8 cellular contexts compared by ENCODE assay signal in the genomic region with DNA sequence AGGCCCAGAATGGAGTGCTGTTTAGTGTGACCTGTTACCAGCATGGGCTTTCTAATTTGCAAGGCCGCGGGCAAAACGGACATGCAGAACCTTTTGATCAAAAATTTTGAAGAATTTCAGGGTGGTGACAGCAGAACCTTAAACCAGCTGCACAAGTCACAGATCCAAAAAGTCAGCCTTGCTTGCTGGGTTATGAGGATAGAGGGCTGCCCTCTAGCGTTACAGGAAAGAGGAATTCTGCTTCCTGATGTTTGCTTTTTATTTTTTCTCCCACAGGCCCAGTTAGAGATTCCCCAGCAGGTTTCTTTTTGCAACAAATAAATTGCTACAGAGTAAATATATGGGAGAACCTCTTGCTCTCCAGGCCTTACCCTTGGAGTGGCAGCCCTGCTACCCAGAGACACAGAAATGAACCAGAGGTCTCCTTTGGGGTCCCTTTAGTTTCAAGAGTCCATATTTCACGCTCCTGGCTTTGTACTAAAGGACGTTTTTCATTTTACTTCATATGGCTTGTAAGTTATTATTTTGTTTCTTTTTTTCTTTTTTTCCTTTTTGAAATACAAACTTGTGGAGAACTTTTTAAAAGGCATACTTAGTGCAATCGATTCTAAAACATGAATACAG. TPM values are rescaled to one million over a fixed set of nuclear protein-coding genes. Genes with fewer than 3 reads are reported as not detected.
DNase-seq lines count a peak whose midpoint lies in the region; ATAC-seq and TF ChIP-seq lines count a peak whose summit lies in the region.

No MANE protein-coding gene starts in this region.

- peak; percentile 86 for TF ChIP-seq CTCF in WERI-Rb-1 (IDR thresholded peaks at IDR 0.05; ENCODE audit: low read depth, low read length)
- TF ChIP-seq CTCF in activated CD8-positive, alpha-beta T cell treated with anti-CD3 and anti-CD28 coated beads for 36 hours (IDR thresholded peaks at IDR 0.05), result no peak

- no peaks in the 10 kb centered on the region for H3K9me3 ChIP-seq in WERI-Rb-1 (ENCODE audit: severe bottlenecking)

- H3K4me3 ChIP-seq in WERI-Rb-1 (ENCODE audit: low read depth, low read length), result peak overlapping the region; percentile 38

- CTCF ChIA-PET in activated CD8-positive, alpha-beta T cell treated with anti-CD3 and anti-CD28 coated beads for 36 hours (lab: Charles Lee), result no interaction called here

- intact Hi-C loops in activated CD8-positive, alpha-beta T cell treated with anti-CD3 and anti-CD28 coated beads for 36 hours (cut with micrococcal nuclease), result no loop called here

- H3K27ac Mint-ChIP-seq in activated CD8-positive, alpha-beta T cell treated with anti-CD3 and anti-CD28 coated beads for 36 hours, result no peak overlapping the region

- H3K27me3 Mint-ChIP-seq in activated CD8-positive, alpha-beta T cell treated with anti-CD3 and anti-CD28 coated beads for 36 hours, result peaks cover 25% of the 10 kb centered on the region

- no peaks in the 10 kb centered on the region for H3K9me3 Mint-ChIP-seq in activated CD8-positive, alpha-beta T cell treated with anti-CD3 and anti-CD28 coated beads for 36 hours

- POLR2A ChIA-PET in activated CD8-positive, alpha-beta T cell treated with anti-CD3 and anti-CD28 coated beads for 36 hours (lab: Charles Lee), result no interaction called here

- DNase-seq in D341Med (ENCODE audit: low spot score) (peak; percentile 45), LoVo (ENCODE audit: low spot score) (peak; percentile 37), WERI-Rb-1 (no peak), kidney glomerular epithelial cell (lab: John Stamatoyannopoulos, UW) (peak; percentile 65), HuH-7.5 (ENCODE audit: low spot score) (no peak)
- no peak for DNase-seq in stimulated activated naive CD4-positive, alpha-beta T cell treated with Interleukin-2 at 50 U/mL for 16 hours (lab: John Stamatoyannopoulos, UW)
- no peak for DNase-seq in activated CD8-positive, alpha-beta T cell treated with anti-CD3 and anti-CD28 coated beads for 36 hours

- H3K36me3 ChIP-seq in WERI-Rb-1, result no peaks in the 10 kb centered on the region

- H3K27me3 ChIP-seq in WERI-Rb-1 (ENCODE audit: insufficient read depth, low read depth, severe bottlenecking), result no peaks in the 10 kb centered on the region

- H3K4me1 Mint-ChIP-seq in activated CD8-positive, alpha-beta T cell treated with anti-CD3 and anti-CD28 coated beads for 36 hours (ENCODE audit: low read depth), result peaks cover 3% of the 10 kb centered on the region

- H3K27ac ChIP-seq in WERI-Rb-1, result peak overlapping the region; percentile 87

- no peaks in the 10 kb centered on the region for H3K36me3 Mint-ChIP-seq in activated CD8-positive, alpha-beta T cell treated with anti-CD3 and anti-CD28 coated beads for 36 hours (ENCODE audit: low read depth)

- H3K4me3 Mint-ChIP-seq in activated CD8-positive, alpha-beta T cell treated with anti-CD3 and anti-CD28 coated beads for 36 hours, result no peak overlapping the region

- ATAC-seq in GM19467 (IDR thresholded peaks at IDR 0.05; ENCODE audit: unreplicated experiment), result no peak
- ATAC-seq in activated CD8-positive, alpha-beta T cell treated with anti-CD3 and anti-CD28 coated beads for 36 hours, result no peak

RNA-seq across cellular contexts. Expression of gene ADCY2, which starts 3.4 kb away (rescaled TPM):
- total RNA-seq in activated CD8-positive, alpha-beta T cell treated with anti-CD3 and anti-CD28 coated beads for 36 hours, result not detected

Comparison
In these comparisons a context has a peak if more than half of its experiments do, and no peak if none do; other contexts are left out.
1. DNase-seq: peak in D341Med (single experiment), LoVo (single experiment) and kidney glomerular epithelial cell (single experiment); none in WERI-Rb-1 (single experiment), stimulated activated naive CD4-positive, alpha-beta T cell treated with Interleukin-2 at 50 U/mL for 16 hours (single experiment), activated CD8-positive, alpha-beta T cell treated with anti-CD3 and anti-CD28 coated beads for 36 hours (single experiment) and HuH-7.5 (single experiment).